Comparison of ENCODE assay signal across 9 cellular contexts in genomic region chr9:31140316-31140715, GRCh38.
DNase-seq lines count a peak whose midpoint lies in the region; ATAC-seq and TF ChIP-seq lines count a peak whose summit lies in the region.
"Had no signal": no experiment of that assay in that cellular context is flagged by ENCODE, and none has a peak within 500 bp of the region (broad histone marks: within the 10 kb centered on the region; RNA-seq: fewer than 3 reads in every experiment).

No MANE protein-coding gene starts in this region.

- H3K36me3 ChIP-seq in liver (ENCODE audit: control insufficient read depth in 4 of 4, insufficient read depth in 3 of 4, low read depth in 1 of 4, low read length in 3 of 4): no peaks in the 10 kb centered on the region
- H3K36me3 ChIP-seq in gastrocnemius medialis: no peaks in the 10 kb centered on the region
- H3K36me3 ChIP-seq in CD8-positive, alpha-beta T cell (ENCODE audit: insufficient read depth, low read length): no peaks in the 10 kb centered on the region

- TF ChIP-seq CTCF in GM12873 (IDR thresholded peaks at IDR 0.05; ENCODE audit: insufficient read depth, low read depth, low read length, missing control alignments): peak; percentile 34
- TF ChIP-seq CTCF in liver (IDR thresholded peaks at IDR 0.05; ENCODE audit: low read depth, low read length, missing input control): peak; percentile 21
- no peak for TF ChIP-seq CTCF in gastrocnemius medialis (IDR thresholded peaks at IDR 0.05 in 4 of 5, conservative IDR thresholded peaks at IDR 0.05 in 1 of 5)
- no peak for TF ChIP-seq CTCF in CD8-positive, alpha-beta T cell (IDR thresholded peaks at IDR 0.05)

- H3K4me3 ChIP-seq in liver (ENCODE audit: low read depth in 1 of 3, low read length in 3 of 3) (no peak overlapping the region), gastrocnemius medialis (no peak overlapping the region)
- H3K4me3 ChIP-seq in CD8-positive, alpha-beta T cell (ENCODE audit: low read depth, low read length): no peak overlapping the region

- no peaks in the 10 kb centered on the region for H3K27me3 Mint-ChIP-seq in CD8-positive, alpha-beta T cell (ENCODE audit: low read depth)

- no peaks in the 10 kb centered on the region for H3K36me3 Mint-ChIP-seq in CD8-positive, alpha-beta T cell

- peak; percentile 57 for ATAC-seq in HG03469 (IDR thresholded peaks at IDR 0.05; ENCODE audit: unreplicated experiment)
- no peak for ATAC-seq in gastrocnemius medialis
- ATAC-seq in CD8-positive, alpha-beta T cell: no peak

- no peak overlapping the region for H3K27ac ChIP-seq in liver (ENCODE audit: low read depth in 1 of 2, low read length in 2 of 2)
- H3K27ac ChIP-seq in gastrocnemius medialis: no peak overlapping the region
- H3K27ac ChIP-seq in CD8-positive, alpha-beta T cell (ENCODE audit: low read depth, low read length): no peak overlapping the region

- no peak overlapping the region for H3K4me3 Mint-ChIP-seq in CD8-positive, alpha-beta T cell

- WGBS in liver: 14% methylated on average over 1 of the region's 1 CpG

- H3K27me3 ChIP-seq in liver (ENCODE audit: control insufficient read depth in 4 of 4, insufficient read depth in 4 of 4, low read length in 3 of 4): no peaks in the 10 kb centered on the region
- no peaks in the 10 kb centered on the region for H3K27me3 ChIP-seq in gastrocnemius medialis
- no peaks in the 10 kb centered on the region for H3K27me3 ChIP-seq in CD8-positive, alpha-beta T cell (ENCODE audit: insufficient read depth, low read length)

- in situ Hi-C loops in gastrocnemius medialis (cut with MboI; ENCODE audit: low sequenced_read_pairs in 4 of 4): no loop called here

- DNase-seq in SW480 (ENCODE audit: low spot score) (peak; percentile 7), gastrocnemius medialis (no peak), NK-92 (lab: John Stamatoyannopoulos, UW; ENCODE audit: unreplicated experiment) (no peak), NCI-H2196 treated with DMSO at 0.1 percent for 48 hours (lab: John Stamatoyannopoulos, UW; ENCODE audit: unreplicated experiment) (no peak)
- DNase-seq in CD8-positive, alpha-beta T cell: no peak
- DNase-seq: stimulated activated CD4-positive, alpha-beta T cell treated with anti-CD3 and anti-CD28 coated beads, Interleukin-4, amount 100 ng/mL, for 4 hours had no signal

- H3K9me3 Mint-ChIP-seq in CD8-positive, alpha-beta T cell: no peaks in the 10 kb centered on the region

- POLR2A ChIA-PET in CD8-positive, alpha-beta T cell (lab: Charles Lee): no interaction called here

- no peak overlapping the region for H3K27ac Mint-ChIP-seq in CD8-positive, alpha-beta T cell

- peak; percentile 26 to 68 for TF ChIP-seq RAD21 in liver (IDR thresholded peaks at IDR 0.05)

- no peaks in the 10 kb centered on the region for H3K4me1 Mint-ChIP-seq in CD8-positive, alpha-beta T cell (ENCODE audit: low read depth)

- no peak for TF ChIP-seq POLR2A in gastrocnemius medialis (IDR thresholded peaks at IDR 0.05)

- intact Hi-C loops in gastrocnemius medialis (cut with DNase I; ENCODE audit: low total_unique reads): no loop called here
- intact Hi-C loops in CD8-positive, alpha-beta T cell (cut with DNase I, micrococcal nuclease): no loop called here

- H3K4me1 ChIP-seq in liver (ENCODE audit: control insufficient read depth in 4 of 4, insufficient read depth in 4 of 4, low read length in 3 of 4): peaks cover 0 to 15% (median 6%) of the 10 kb centered on the region in 4 donors
- no peaks in the 10 kb centered on the region for H3K4me1 ChIP-seq in gastrocnemius medialis
- H3K4me1 ChIP-seq in CD8-positive, alpha-beta T cell (ENCODE audit: insufficient read depth, low read length): no peaks in the 10 kb centered on the region

- no peak overlapping the region for H3K9ac ChIP-seq in liver (ENCODE audit: low read depth in 1 of 2, low read length in 2 of 2)

- CTCF ChIA-PET in CD8-positive, alpha-beta T cell (lab: Charles Lee): interaction anchor here (0.6 to 1.5 kb wide), 2 partner anchors 15 to 17 kb away, joined by 3 to 8 read pairs; no protein-coding TSS in a partner anchor

- H3K9me3 ChIP-seq in liver (ENCODE audit: control insufficient read depth in 4 of 4, low read length in 3 of 4) (no peaks in the 10 kb centered on the region), gastrocnemius medialis (no peaks in the 10 kb centered on the region)
- no peaks in the 10 kb centered on the region for H3K9me3 ChIP-seq in CD8-positive, alpha-beta T cell (ENCODE audit: low read length)

TF ChIP-seq in liver, 16 proteins besides CTCF, POLR2A, EP300 and RAD21:
- TF ChIP-seq REST (IDR thresholded peaks at IDR 0.05) (no peak), MAX (IDR thresholded peaks at IDR 0.05) (no peak), FOXA2 (IDR thresholded peaks at IDR 0.05) (no peak), YY1 (IDR thresholded peaks at IDR 0.05) (no peak), RXRA (IDR thresholded peaks at IDR 0.05) (no peak), HNF4G (IDR thresholded peaks at IDR 0.05) (no peak), GABPA (IDR thresholded peaks at IDR 0.05 in 1 of 2, conservative IDR thresholded peaks at IDR 0.05 in 1 of 2) (no peak), JUND (IDR thresholded peaks at IDR 0.05) (no peak), TAF1 (conservative IDR thresholded peaks at IDR 0.05) (no peak), EGR1 (IDR thresholded peaks at IDR 0.05; ENCODE audit: low read depth in 2 of 2) (no peak), FOXA1 (IDR thresholded peaks at IDR 0.05) (no peak), NR2F2 (IDR thresholded peaks at IDR 0.05) (no peak), HNF4A (conservative IDR thresholded peaks at IDR 0.05) (no peak), ZBTB33 (IDR thresholded peaks at IDR 0.05) (no peak), SP1 (IDR thresholded peaks at IDR 0.05) (no peak)
- TF ChIP-seq, protein P1, sequence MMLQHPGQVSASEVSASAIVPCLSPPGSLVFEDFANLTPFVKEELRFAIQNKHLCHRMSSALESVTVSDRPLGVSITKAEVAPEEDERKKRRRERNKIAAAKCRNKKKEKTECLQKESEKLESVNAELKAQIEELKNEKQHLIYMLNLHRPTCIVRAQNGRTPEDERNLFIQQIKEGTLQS (IDR thresholded peaks at IDR 0.05): no peak

Comparison
In these comparisons a context has a peak if more than half of its experiments do, and no peak if none do; other contexts are left out.
1. CTCF ChIP-seq: peak in GM12873 (single experiment) and liver (single experiment); none in gastrocnemius medialis (0 of 5) and CD8-positive, alpha-beta T cell (single experiment).